8 cellular contexts compared by ENCODE assay signal in the genomic region with DNA sequence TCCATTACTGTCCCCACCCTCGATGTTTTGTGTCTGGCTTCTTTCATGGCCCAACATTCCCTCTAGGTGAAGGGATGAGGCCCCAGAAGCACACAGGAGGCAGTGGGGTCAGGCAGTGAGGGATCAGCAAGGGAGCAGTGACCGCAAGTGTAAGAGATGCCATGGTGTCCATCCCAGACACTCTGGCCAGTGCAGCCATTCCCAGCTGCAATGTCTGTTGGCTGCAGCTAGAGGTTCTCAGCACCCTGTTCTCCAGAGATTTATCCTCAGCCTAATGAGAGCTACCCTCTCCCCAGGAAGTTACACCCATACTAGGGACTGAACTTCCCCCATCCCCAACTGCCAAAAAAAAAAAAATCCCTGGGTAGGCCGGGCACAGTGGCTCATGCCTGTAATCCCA. TPM values are rescaled to one million over a fixed set of nuclear protein-coding genes. Genes with fewer than 3 reads are reported as not detected.
DNase-seq lines count a peak whose midpoint lies in the region; ATAC-seq and TF ChIP-seq lines count a peak whose summit lies in the region.

No MANE protein-coding gene starts in this region.

- no peaks in the 10 kb centered on the region for H3K9me3 ChIP-seq in T-helper 17 cell (ENCODE audit: control insufficient read depth, low read length, poor library complexity, severe bottlenecking)
- no peaks in the 10 kb centered on the region for H3K9me3 ChIP-seq in hepatocyte (ENCODE audit: low read depth)

- peak overlapping the region; percentile 72 for H3K4me3 Mint-ChIP-seq in T-helper 17 cell
- no peak overlapping the region for H3K4me3 Mint-ChIP-seq in activated naive CD8-positive, alpha-beta T cell treated with anti-CD3 and anti-CD28 coated beads for 36 hours
- H3K4me3 Mint-ChIP-seq in activated T-cell treated with anti-CD3 and anti-CD28 coated beads, Interleukin-2, amount 50 U/mL, for 72 hours, result no peak overlapping the region

- WGBS in hepatocyte (ENCODE audit: low lambda C conversion rate, missing lambda C conversion rate), result 73% methylated on average over 3 of the region's 3 CpGs

- DNase-seq in 8988T, result peak; percentile 52
- DNase-seq in T-helper 17 cell, result no peak
- DNase-seq in hepatocyte (ENCODE audit: low spot score), result no peak
- no peak for DNase-seq in activated naive CD8-positive, alpha-beta T cell treated with anti-CD3 and anti-CD28 coated beads for 36 hours
- no peak for DNase-seq in pons (ENCODE audit: low spot score)
- DNase-seq in activated T-cell treated with anti-CD3 and anti-CD28 coated beads, Interleukin-2, amount 50 U/mL, for 72 hours, result no peak
- DNase-seq in NCI-H1694 treated with DMSO at 0.1 percent for 48 hours (lab: John Stamatoyannopoulos, UW), result no peak

- peak; percentile 43; the same call in 1 of the 2 replicates for TF ChIP-seq CTCF in GM12875 (IDR thresholded peaks at IDR 0.05; ENCODE audit: borderline replicate concordance, insufficient read depth, low read depth, low read length)
- peak; percentile 44 for TF ChIP-seq CTCF in hepatocyte (IDR thresholded peaks at IDR 0.05; ENCODE audit: poor library complexity)

- no peaks in the 10 kb centered on the region for H4K20me1 ChIP-seq in hepatocyte (ENCODE audit: insufficient read depth, poor library complexity, severe bottlenecking)

- ATAC-seq in T-helper 17 cell, result no peak
- no peak for ATAC-seq in activated T-cell treated with anti-CD3 and anti-CD28 coated beads, Interleukin-2, amount 50 U/mL, for 72 hours (replicated peaks in 1 of 2)

- H2AFZ ChIP-seq in hepatocyte, result no peak overlapping the region

- no peak overlapping the region for H3K4me2 ChIP-seq in hepatocyte

- peaks cover 14% of the 10 kb centered on the region for H3K4me1 ChIP-seq in hepatocyte (ENCODE audit: insufficient read depth)

- H3K36me3 ChIP-seq in hepatocyte (replicated peaks; ENCODE audit: insufficient read depth, low read depth), result no peaks in the 10 kb centered on the region

- H3K27ac Mint-ChIP-seq in T-helper 17 cell, result peak overlapping the region; percentile 99
- no peak overlapping the region for H3K27ac Mint-ChIP-seq in activated naive CD8-positive, alpha-beta T cell treated with anti-CD3 and anti-CD28 coated beads for 36 hours
- no peak overlapping the region for H3K27ac Mint-ChIP-seq in activated T-cell treated with anti-CD3 and anti-CD28 coated beads, Interleukin-2, amount 50 U/mL, for 72 hours

- H3K9me3 Mint-ChIP-seq in activated naive CD8-positive, alpha-beta T cell treated with anti-CD3 and anti-CD28 coated beads for 36 hours, result no peaks in the 10 kb centered on the region
- H3K9me3 Mint-ChIP-seq in activated T-cell treated with anti-CD3 and anti-CD28 coated beads, Interleukin-2, amount 50 U/mL, for 72 hours, result no peaks in the 10 kb centered on the region

- no peaks in the 10 kb centered on the region for H3K27me3 ChIP-seq in hepatocyte

- H3K79me2 ChIP-seq in hepatocyte, result peaks cover 4% of the 10 kb centered on the region

- H3K27ac ChIP-seq in hepatocyte, result no peak overlapping the region

- H3K36me3 Mint-ChIP-seq in T-helper 17 cell (ENCODE audit: low read depth), result peaks cover 5% of the 10 kb centered on the region
- H3K36me3 Mint-ChIP-seq in activated naive CD8-positive, alpha-beta T cell treated with anti-CD3 and anti-CD28 coated beads for 36 hours, result peaks cover 35% of the 10 kb centered on the region
- peaks cover 0 to 4% of the 10 kb centered on the region in 2 donors for H3K36me3 Mint-ChIP-seq in activated T-cell treated with anti-CD3 and anti-CD28 coated beads, Interleukin-2, amount 50 U/mL, for 72 hours (ENCODE audit: insufficient read depth in 2 of 2)

- H3K4me3 ChIP-seq in GM12875 (ENCODE audit: low read depth, low read length) (no peak overlapping the region), hepatocyte (no peak overlapping the region)

- peaks cover 60% of the 10 kb centered on the region for H3K4me1 Mint-ChIP-seq in T-helper 17 cell
- H3K4me1 Mint-ChIP-seq in activated naive CD8-positive, alpha-beta T cell treated with anti-CD3 and anti-CD28 coated beads for 36 hours, result peaks cover 65% of the 10 kb centered on the region
- H3K4me1 Mint-ChIP-seq in activated T-cell treated with anti-CD3 and anti-CD28 coated beads, Interleukin-2, amount 50 U/mL, for 72 hours (ENCODE audit: low read depth), result peaks cover 86% of the 10 kb centered on the region

- H3K27me3 Mint-ChIP-seq in T-helper 17 cell, result no peaks in the 10 kb centered on the region
- no peaks in the 10 kb centered on the region for H3K27me3 Mint-ChIP-seq in activated naive CD8-positive, alpha-beta T cell treated with anti-CD3 and anti-CD28 coated beads for 36 hours
- peaks cover 7% of the 10 kb centered on the region for H3K27me3 Mint-ChIP-seq in activated T-cell treated with anti-CD3 and anti-CD28 coated beads, Interleukin-2, amount 50 U/mL, for 72 hours (ENCODE audit: low read depth)

- H3K9me2 ChIP-seq in hepatocyte (replicated peaks; ENCODE audit: insufficient read depth), result no peaks in the 10 kb centered on the region

RNA-seq across cellular contexts. Expression of gene TRANK1, which starts 40.2 kb away (rescaled TPM):
- total RNA-seq in T-helper 17 cell (10 to 100 TPM; 64.7 to 89.7 TPM), hepatocyte (16.7 and 19.9 TPM in 2 replicates)
- polyA plus RNA-seq in hepatocyte, result 8.5 and 9.4 TPM in 2 replicates
- 10 to 100 TPM; 17.2 to 20.7 TPM for total RNA-seq in activated naive CD8-positive, alpha-beta T cell treated with anti-CD3 and anti-CD28 coated beads for 36 hours
- 10 to 100 TPM; 19.1 to 25.8 TPM for total RNA-seq in activated T-cell treated with anti-CD3 and anti-CD28 coated beads, Interleukin-2, amount 50 U/mL, for 72 hours
